In the genomic region with DNA sequence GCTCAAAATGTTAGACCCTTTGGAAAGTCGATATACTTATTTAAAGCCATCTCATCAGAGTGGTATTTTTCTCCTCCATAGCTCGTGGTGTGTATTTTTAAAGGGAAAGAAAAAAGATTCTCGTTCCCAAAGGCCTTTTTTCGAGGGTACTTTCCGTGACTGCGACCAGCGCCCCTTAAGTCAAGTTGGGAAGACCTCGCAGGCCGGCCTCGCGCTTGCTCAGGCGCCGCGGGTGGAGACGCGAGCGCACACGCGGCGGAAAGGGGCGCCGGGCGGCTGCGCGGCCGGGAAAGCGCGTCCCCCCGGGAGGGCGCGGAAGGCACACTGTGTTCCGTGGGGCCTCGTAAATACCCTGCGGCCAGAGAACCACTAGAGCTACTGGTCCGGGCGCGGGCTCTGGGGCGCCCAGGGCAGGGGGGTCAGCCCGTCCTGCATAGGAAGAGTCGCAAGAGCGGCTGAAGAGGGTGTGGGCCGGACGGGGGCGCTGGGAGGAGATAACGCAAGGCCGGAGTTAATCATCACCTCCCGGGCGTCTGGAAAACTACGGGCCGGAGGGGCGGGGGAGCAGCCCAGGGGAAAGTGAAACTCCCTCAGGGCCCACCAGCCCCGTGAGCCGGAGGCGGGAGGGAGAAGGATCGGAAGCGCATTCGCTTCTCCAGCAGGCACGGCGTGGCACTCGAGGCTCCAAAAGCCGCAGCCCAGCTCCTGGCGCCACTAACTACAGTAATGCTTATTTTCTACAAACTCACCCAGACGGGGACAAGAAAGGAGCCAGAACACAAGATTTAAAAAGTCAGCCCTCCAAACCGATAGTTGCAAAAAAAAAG, we compare ENCODE assay signal across 1 cellular context.
TF ChIP-seq lines count a peak whose summit lies in the region.

No MANE protein-coding gene starts in this region.

TF ChIP-seq in K562, 482 proteins besides CTCF, POLR2A, EP300 and RAD21 (continued from another document and continues in another):
- TF ChIP-seq, protein P1, sequence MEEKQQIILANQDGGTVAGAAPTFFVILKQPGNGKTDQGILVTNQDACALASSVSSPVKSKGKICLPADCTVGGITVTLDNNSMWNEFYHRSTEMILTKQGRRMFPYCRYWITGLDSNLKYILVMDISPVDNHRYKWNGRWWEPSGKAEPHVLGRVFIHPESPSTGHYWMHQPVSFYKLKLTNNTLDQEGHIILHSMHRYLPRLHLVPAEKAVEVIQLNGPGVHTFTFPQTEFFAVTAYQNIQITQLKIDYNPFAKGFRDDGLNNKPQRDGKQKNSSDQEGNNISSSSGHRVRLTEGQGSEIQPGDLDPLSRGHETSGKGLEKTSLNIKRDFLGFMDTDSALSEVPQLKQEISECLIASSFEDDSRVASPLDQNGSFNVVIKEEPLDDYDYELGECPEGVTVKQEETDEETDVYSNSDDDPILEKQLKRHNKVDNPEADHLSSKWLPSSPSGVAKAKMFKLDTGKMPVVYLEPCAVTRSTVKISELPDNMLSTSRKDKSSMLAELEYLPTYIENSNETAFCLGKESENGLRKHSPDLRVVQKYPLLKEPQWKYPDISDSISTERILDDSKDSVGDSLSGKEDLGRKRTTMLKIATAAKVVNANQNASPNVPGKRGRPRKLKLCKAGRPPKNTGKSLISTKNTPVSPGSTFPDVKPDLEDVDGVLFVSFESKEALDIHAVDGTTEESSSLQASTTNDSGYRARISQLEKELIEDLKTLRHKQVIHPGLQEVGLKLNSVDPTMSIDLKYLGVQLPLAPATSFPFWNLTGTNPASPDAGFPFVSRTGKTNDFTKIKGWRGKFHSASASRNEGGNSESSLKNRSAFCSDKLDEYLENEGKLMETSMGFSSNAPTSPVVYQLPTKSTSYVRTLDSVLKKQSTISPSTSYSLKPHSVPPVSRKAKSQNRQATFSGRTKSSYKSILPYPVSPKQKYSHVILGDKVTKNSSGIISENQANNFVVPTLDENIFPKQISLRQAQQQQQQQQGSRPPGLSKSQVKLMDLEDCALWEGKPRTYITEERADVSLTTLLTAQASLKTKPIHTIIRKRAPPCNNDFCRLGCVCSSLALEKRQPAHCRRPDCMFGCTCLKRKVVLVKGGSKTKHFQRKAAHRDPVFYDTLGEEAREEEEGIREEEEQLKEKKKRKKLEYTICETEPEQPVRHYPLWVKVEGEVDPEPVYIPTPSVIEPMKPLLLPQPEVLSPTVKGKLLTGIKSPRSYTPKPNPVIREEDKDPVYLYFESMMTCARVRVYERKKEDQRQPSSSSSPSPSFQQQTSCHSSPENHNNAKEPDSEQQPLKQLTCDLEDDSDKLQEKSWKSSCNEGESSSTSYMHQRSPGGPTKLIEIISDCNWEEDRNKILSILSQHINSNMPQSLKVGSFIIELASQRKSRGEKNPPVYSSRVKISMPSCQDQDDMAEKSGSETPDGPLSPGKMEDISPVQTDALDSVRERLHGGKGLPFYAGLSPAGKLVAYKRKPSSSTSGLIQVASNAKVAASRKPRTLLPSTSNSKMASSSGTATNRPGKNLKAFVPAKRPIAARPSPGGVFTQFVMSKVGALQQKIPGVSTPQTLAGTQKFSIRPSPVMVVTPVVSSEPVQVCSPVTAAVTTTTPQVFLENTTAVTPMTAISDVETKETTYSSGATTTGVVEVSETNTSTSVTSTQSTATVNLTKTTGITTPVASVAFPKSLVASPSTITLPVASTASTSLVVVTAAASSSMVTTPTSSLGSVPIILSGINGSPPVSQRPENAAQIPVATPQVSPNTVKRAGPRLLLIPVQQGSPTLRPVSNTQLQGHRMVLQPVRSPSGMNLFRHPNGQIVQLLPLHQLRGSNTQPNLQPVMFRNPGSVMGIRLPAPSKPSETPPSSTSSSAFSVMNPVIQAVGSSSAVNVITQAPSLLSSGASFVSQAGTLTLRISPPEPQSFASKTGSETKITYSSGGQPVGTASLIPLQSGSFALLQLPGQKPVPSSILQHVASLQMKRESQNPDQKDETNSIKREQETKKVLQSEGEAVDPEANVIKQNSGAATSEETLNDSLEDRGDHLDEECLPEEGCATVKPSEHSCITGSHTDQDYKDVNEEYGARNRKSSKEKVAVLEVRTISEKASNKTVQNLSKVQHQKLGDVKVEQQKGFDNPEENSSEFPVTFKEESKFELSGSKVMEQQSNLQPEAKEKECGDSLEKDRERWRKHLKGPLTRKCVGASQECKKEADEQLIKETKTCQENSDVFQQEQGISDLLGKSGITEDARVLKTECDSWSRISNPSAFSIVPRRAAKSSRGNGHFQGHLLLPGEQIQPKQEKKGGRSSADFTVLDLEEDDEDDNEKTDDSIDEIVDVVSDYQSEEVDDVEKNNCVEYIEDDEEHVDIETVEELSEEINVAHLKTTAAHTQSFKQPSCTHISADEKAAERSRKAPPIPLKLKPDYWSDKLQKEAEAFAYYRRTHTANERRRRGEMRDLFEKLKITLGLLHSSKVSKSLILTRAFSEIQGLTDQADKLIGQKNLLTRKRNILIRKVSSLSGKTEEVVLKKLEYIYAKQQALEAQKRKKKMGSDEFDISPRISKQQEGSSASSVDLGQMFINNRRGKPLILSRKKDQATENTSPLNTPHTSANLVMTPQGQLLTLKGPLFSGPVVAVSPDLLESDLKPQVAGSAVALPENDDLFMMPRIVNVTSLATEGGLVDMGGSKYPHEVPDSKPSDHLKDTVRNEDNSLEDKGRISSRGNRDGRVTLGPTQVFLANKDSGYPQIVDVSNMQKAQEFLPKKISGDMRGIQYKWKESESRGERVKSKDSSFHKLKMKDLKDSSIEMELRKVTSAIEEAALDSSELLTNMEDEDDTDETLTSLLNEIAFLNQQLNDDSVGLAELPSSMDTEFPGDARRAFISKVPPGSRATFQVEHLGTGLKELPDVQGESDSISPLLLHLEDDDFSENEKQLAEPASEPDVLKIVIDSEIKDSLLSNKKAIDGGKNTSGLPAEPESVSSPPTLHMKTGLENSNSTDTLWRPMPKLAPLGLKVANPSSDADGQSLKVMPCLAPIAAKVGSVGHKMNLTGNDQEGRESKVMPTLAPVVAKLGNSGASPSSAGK (IDR thresholded peaks at IDR 0.05): peak; percentile 83
- TF ChIP-seq FIP1L1 (IDR thresholded peaks at IDR 0.05; ENCODE audit: low read depth, low read length, poor library complexity, severe bottlenecking) (no peak), POLR2B (IDR thresholded peaks at IDR 0.05; ENCODE audit: low read depth, partially characterized antibody) (no peak), SUPT5H (IDR thresholded peaks at IDR 0.05) (peak; percentile 21; the same call in 1 of the 2 replicates), SMC3 (conservative IDR thresholded peaks at IDR 0.05; ENCODE audit: insufficient read depth, low read depth, low read length) (no peak), TARDBP (IDR thresholded peaks at IDR 0.05) (no peak; the same call in 1 of the 2 replicates), EGR1 (conservative IDR thresholded peaks at IDR 0.05) (peak; percentile 79), ZFPM2 (CRISPR knock-in tag; IDR thresholded peaks at IDR 0.05) (no peak), ZNF583 (CRISPR knock-in tag; IDR thresholded peaks at IDR 0.05) (no peak), ZNF41 (CRISPR knock-in tag; conservative IDR thresholded peaks at IDR 0.05) (no peak), MTF1 (CRISPR knock-in tag; IDR thresholded peaks at IDR 0.05; ENCODE audit: borderline replicate concordance) (no peak), CEBPB (tag; IDR thresholded peaks at IDR 0.05) (no peak), MCM3 (IDR thresholded peaks at IDR 0.05) (no peak), ADNP (tag; IDR thresholded peaks at IDR 0.05) (no peak), IRF2 (CRISPR knock-in tag; IDR thresholded peaks at IDR 0.05) (no peak), ZNF589 (CRISPR knock-in tag; IDR thresholded peaks at IDR 0.05; ENCODE audit: low read depth) (no peak; the same call in 1 of the 2 replicates), ZNF384 (IDR thresholded peaks at IDR 0.05; ENCODE audit: low read depth, low read length) (no peak), SNIP1 (IDR thresholded peaks at IDR 0.05; ENCODE audit: low read depth) (0 out of 2 replicates have a peak, but pooled peaks have one; percentile 44), FOXP1 (CRISPR knock-in tag; IDR thresholded peaks at IDR 0.05) (no peak), ILF3 (IDR thresholded peaks at IDR 0.05; ENCODE audit: borderline replicate concordance) (no peak), ZNF766 (CRISPR knock-in tag; conservative IDR thresholded peaks at IDR 0.05) (peak; percentile 69; the same call in 1 of the 2 replicates), ZNF717 (CRISPR knock-in tag; IDR thresholded peaks at IDR 0.05) (no peak), SMARCE1 (IDR thresholded peaks at IDR 0.05) (peak; percentile 39; the same call in 1 of the 2 replicates), ZNF143 (CRISPR knock-in tag; IDR thresholded peaks at IDR 0.05) (no peak), MEF2D (tag; conservative IDR thresholded peaks at IDR 0.05; ENCODE audit: low read depth) (no peak), RBFOX2 (IDR thresholded peaks at IDR 0.05; ENCODE audit: low read depth, low read length) (peak; percentile 89), CCAR2 (IDR thresholded peaks at IDR 0.05; ENCODE audit: low read depth, low read length) (no peak), COPS2 (conservative IDR thresholded peaks at IDR 0.05) (no peak), CBFB (CRISPR knock-in tag; IDR thresholded peaks at IDR 0.05) (no peak), ZNF217 (CRISPR knock-in tag; IDR thresholded peaks at IDR 0.05) (no peak), ZNF507 (tag; conservative IDR thresholded peaks at IDR 0.05) (no peak), EWSR1 (IDR thresholded peaks at IDR 0.05; ENCODE audit: borderline replicate concordance, low read depth, partially characterized antibody) (no peak)
- TF ChIP-seq, protein P2, sequence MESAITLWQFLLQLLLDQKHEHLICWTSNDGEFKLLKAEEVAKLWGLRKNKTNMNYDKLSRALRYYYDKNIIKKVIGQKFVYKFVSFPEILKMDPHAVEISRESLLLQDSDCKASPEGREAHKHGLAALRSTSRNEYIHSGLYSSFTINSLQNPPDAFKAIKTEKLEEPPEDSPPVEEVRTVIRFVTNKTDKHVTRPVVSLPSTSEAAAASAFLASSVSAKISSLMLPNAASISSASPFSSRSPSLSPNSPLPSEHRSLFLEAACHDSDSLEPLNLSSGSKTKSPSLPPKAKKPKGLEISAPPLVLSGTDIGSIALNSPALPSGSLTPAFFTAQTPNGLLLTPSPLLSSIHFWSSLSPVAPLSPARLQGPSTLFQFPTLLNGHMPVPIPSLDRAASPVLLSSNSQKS (CRISPR knock-in tag; IDR thresholded peaks at IDR 0.05): no peak
- TF ChIP-seq, protein P3, sequence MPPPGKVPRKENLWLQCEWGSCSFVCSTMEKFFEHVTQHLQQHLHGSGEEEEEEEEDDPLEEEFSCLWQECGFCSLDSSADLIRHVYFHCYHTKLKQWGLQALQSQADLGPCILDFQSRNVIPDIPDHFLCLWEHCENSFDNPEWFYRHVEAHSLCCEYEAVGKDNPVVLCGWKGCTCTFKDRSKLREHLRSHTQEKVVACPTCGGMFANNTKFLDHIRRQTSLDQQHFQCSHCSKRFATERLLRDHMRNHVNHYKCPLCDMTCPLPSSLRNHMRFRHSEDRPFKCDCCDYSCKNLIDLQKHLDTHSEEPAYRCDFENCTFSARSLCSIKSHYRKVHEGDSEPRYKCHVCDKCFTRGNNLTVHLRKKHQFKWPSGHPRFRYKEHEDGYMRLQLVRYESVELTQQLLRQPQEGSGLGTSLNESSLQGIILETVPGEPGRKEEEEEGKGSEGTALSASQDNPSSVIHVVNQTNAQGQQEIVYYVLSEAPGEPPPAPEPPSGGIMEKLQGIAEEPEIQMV (tag; conservative IDR thresholded peaks at IDR 0.05; ENCODE audit: low read depth): no peak
- TF ChIP-seq, protein P4, sequence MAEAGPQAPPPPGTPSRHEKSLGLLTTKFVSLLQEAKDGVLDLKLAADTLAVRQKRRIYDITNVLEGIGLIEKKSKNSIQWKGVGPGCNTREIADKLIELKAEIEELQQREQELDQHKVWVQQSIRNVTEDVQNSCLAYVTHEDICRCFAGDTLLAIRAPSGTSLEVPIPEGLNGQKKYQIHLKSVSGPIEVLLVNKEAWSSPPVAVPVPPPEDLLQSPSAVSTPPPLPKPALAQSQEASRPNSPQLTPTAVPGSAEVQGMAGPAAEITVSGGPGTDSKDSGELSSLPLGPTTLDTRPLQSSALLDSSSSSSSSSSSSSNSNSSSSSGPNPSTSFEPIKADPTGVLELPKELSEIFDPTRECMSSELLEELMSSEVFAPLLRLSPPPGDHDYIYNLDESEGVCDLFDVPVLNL (CRISPR knock-in tag; IDR thresholded peaks at IDR 0.05; ENCODE audit: low read depth): no peak
- TF ChIP-seq, protein P5, sequence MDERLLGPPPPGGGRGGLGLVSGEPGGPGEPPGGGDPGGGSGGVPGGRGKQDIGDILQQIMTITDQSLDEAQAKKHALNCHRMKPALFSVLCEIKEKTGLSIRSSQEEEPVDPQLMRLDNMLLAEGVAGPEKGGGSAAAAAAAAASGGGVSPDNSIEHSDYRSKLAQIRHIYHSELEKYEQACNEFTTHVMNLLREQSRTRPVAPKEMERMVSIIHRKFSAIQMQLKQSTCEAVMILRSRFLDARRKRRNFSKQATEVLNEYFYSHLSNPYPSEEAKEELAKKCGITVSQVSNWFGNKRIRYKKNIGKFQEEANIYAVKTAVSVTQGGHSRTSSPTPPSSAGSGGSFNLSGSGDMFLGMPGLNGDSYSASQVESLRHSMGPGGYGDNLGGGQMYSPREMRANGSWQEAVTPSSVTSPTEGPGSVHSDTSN (CRISPR knock-in tag; IDR thresholded peaks at IDR 0.05; ENCODE audit: low read depth): no peak
- TF ChIP-seq, protein P5 (tag; conservative IDR thresholded peaks at IDR 0.05; ENCODE audit: low read depth): peak; percentile 41; the same call in 1 of the 2 replicates
- TF ChIP-seq, protein P6, sequence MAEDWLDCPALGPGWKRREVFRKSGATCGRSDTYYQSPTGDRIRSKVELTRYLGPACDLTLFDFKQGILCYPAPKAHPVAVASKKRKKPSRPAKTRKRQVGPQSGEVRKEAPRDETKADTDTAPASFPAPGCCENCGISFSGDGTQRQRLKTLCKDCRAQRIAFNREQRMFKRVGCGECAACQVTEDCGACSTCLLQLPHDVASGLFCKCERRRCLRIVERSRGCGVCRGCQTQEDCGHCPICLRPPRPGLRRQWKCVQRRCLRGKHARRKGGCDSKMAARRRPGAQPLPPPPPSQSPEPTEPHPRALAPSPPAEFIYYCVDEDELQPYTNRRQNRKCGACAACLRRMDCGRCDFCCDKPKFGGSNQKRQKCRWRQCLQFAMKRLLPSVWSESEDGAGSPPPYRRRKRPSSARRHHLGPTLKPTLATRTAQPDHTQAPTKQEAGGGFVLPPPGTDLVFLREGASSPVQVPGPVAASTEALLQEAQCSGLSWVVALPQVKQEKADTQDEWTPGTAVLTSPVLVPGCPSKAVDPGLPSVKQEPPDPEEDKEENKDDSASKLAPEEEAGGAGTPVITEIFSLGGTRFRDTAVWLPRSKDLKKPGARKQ (CRISPR knock-in tag; IDR thresholded peaks at IDR 0.05): no peak
- TF ChIP-seq, protein P7, sequence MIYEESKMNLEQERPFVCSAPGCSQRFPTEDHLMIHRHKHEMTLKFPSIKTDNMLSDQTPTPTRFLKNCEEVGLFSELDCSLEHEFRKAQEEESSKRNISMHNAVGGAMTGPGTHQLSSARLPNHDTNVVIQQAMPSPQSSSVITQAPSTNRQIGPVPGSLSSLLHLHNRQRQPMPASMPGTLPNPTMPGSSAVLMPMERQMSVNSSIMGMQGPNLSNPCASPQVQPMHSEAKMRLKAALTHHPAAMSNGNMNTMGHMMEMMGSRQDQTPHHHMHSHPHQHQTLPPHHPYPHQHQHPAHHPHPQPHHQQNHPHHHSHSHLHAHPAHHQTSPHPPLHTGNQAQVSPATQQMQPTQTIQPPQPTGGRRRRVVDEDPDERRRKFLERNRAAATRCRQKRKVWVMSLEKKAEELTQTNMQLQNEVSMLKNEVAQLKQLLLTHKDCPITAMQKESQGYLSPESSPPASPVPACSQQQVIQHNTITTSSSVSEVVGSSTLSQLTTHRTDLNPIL (CRISPR knock-in tag; IDR thresholded peaks at IDR 0.05): no peak
